Comparison of ENCODE assay signal across 26 cellular contexts in the genomic region with DNA sequence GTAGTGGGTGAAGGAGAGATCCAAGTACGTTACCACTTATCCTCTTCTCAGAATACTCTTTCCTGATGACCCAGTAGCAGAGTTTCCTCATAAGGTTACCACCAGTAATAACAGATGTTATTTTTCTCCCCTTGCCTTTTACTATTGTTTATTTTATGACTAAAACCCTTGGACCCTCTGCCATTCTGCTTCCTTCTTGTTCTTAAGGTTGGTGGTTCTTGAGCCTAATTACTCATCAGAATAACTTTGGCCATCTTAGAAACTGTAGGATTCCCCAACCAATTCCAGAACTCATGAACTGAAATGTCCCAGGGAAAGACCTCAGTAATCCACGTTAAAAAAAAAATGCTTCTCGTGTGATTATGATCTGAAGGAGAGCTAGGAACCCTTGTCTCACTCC.
A peak's percentile ranks its signal among the peaks of the same experiment; 100 is the strongest.
DNase-seq lines count a peak whose midpoint lies in the region; FAIRE-seq and TF ChIP-seq lines count a peak whose summit lies in the region.
"Had no signal": no experiment of that assay in that cellular context is flagged by ENCODE, and none has a peak within 500 bp of the region (broad histone marks: within the 10 kb centered on the region; RNA-seq: fewer than 3 reads in every experiment).

No MANE protein-coding gene starts in this region.

- no peaks in the 10 kb centered on the region for H3K9me3 ChIP-seq in astrocyte (ENCODE audit: insufficient read depth, low read depth, low read length)
- no peaks in the 10 kb centered on the region for H3K9me3 ChIP-seq in thyroid gland
- H3K9me3 ChIP-seq in hepatocyte (ENCODE audit: low read depth): no peaks in the 10 kb centered on the region
- H3K9me3 ChIP-seq: BLaER1, MG63, SJCRH30 had no signal

- no peaks in the 10 kb centered on the region for H3K36me3 Mint-ChIP-seq in astrocyte (ENCODE audit: low read depth, unreplicated experiment)

- H2AFZ ChIP-seq in astrocyte (ENCODE audit: low read depth, low read length) (no peak overlapping the region), hepatocyte (no peak overlapping the region)

- no peaks in the 10 kb centered on the region for H4K20me1 ChIP-seq in astrocyte (ENCODE audit: insufficient read depth, low read length)
- no peaks in the 10 kb centered on the region for H4K20me1 ChIP-seq in hepatocyte (ENCODE audit: insufficient read depth, poor library complexity, severe bottlenecking)
- H4K20me1 ChIP-seq: BLaER1 had no signal

- no peak overlapping the region for H3K4me3 Mint-ChIP-seq in astrocyte (ENCODE audit: unreplicated experiment)
- H3K4me3 Mint-ChIP-seq: CD4-positive, alpha-beta T cell had no signal

- no peak overlapping the region for H3K9ac ChIP-seq in astrocyte (ENCODE audit: low read length)
- H3K9ac ChIP-seq: BLaER1 had no signal

- H3K9me2 ChIP-seq in hepatocyte (replicated peaks; ENCODE audit: insufficient read depth): no peaks in the 10 kb centered on the region

- no peak overlapping the region for H3K27ac ChIP-seq in astrocyte (ENCODE audit: low read depth, low read length)
- no peak overlapping the region for H3K27ac ChIP-seq in thyroid gland
- no peak overlapping the region for H3K27ac ChIP-seq in hepatocyte
- H3K27ac ChIP-seq: BLaER1, HL-60, SJCRH30 had no signal

- intact Hi-C loops in thyroid gland (cut with DNase I): no loop called here

- H3K4me1 ChIP-seq in astrocyte (ENCODE audit: insufficient read depth, low read length): no peaks in the 10 kb centered on the region
- H3K4me1 ChIP-seq in thyroid gland: no peaks in the 10 kb centered on the region
- no peaks in the 10 kb centered on the region for H3K4me1 ChIP-seq in hepatocyte (ENCODE audit: insufficient read depth)
- H3K4me1 ChIP-seq: BLaER1, SJCRH30 had no signal

- H3K27ac Mint-ChIP-seq in astrocyte (ENCODE audit: unreplicated experiment): no peak overlapping the region
- H3K27ac Mint-ChIP-seq: CD4-positive, alpha-beta T cell had no signal

- peak; percentile 28 for DNase-seq in Daoy (ENCODE audit: low read depth)
- DNase-seq in astrocyte (ENCODE audit: low read depth): peak; percentile 30
- DNase-seq in kidney epithelial cell (ENCODE audit: low read depth): peak; percentile 39
- peak; percentile 85 for DNase-seq in renal cortical epithelial cell (ENCODE audit: low read depth)
- DNase-seq in DMS153 treated with DMSO at 0.1 percent for 48 hours (lab: John Stamatoyannopoulos, UW; ENCODE audit: unreplicated experiment): no peak
- no peak for DNase-seq in thyroid gland
- no peak for DNase-seq in hepatocyte (ENCODE audit: low spot score)
- DNase-seq: CD4-positive, alpha-beta T cell; DMS79; GF-D8; HCEC 1CT; Kasumi-1; MG63; NCI-H1105 treated with DMSO at 0.1 percent for 48 hours; NCI-H146; NCI-H1930; NCI-H2107; NCI-H524; NCI-H774 had no signal

- no peaks in the 10 kb centered on the region for H3K9me3 Mint-ChIP-seq in astrocyte (ENCODE audit: unreplicated experiment)
- H3K9me3 Mint-ChIP-seq: CD4-positive, alpha-beta T cell had no signal

- TF ChIP-seq POLR2A in thyroid gland (IDR thresholded peaks at IDR 0.05): no peak

- no peaks in the 10 kb centered on the region for H3K36me3 ChIP-seq in astrocyte (ENCODE audit: insufficient read depth, low read length)
- H3K36me3 ChIP-seq in kidney epithelial cell (ENCODE audit: control insufficient read depth, insufficient read depth, low read length): no peaks in the 10 kb centered on the region
- H3K36me3 ChIP-seq in thyroid gland: no peaks in the 10 kb centered on the region
- H3K36me3 ChIP-seq in hepatocyte (replicated peaks; ENCODE audit: insufficient read depth, low read depth): no peaks in the 10 kb centered on the region
- H3K36me3 ChIP-seq: BLaER1, MG63, SJCRH30 had no signal

- H3K27me3 Mint-ChIP-seq in astrocyte (ENCODE audit: low read depth, unreplicated experiment): no peaks in the 10 kb centered on the region
- H3K27me3 Mint-ChIP-seq: CD4-positive, alpha-beta T cell had no signal

- H3K4me2 ChIP-seq in astrocyte (ENCODE audit: low read length) (no peak overlapping the region), hepatocyte (no peak overlapping the region)
- H3K4me2 ChIP-seq: BLaER1 had no signal

- no peaks in the 10 kb centered on the region for H3K27me3 ChIP-seq in astrocyte (ENCODE audit: insufficient read depth, low read length)
- no peaks in the 10 kb centered on the region for H3K27me3 ChIP-seq in kidney epithelial cell (ENCODE audit: control insufficient read depth, insufficient read depth, low read length)
- H3K27me3 ChIP-seq in thyroid gland: no peaks in the 10 kb centered on the region
- H3K27me3 ChIP-seq in hepatocyte: no peaks in the 10 kb centered on the region
- H3K27me3 ChIP-seq: BLaER1, MG63, SJCRH30 had no signal

- TF ChIP-seq CTCF in astrocyte (IDR thresholded peaks at IDR 0.05; ENCODE audit: insufficient read depth, low read depth, low read length): no peak
- TF ChIP-seq CTCF in kidney epithelial cell (IDR thresholded peaks at IDR 0.05; ENCODE audit: insufficient read depth, low read length, poor library complexity, severe bottlenecking): no peak
- TF ChIP-seq CTCF in thyroid gland (IDR thresholded peaks at IDR 0.05): no peak
- TF ChIP-seq CTCF in hepatocyte (IDR thresholded peaks at IDR 0.05; ENCODE audit: poor library complexity): no peak

- no peak for FAIRE-seq in astrocyte (lab: Jason Lieb, UNC)
- FAIRE-seq: A204.1, GM12891, H1, HepG2 had no signal

- H3K79me2 ChIP-seq in astrocyte (ENCODE audit: insufficient read depth, low read length) (no peaks in the 10 kb centered on the region), hepatocyte (no peaks in the 10 kb centered on the region)

- no peak overlapping the region for H3K4me3 ChIP-seq in astrocyte (ENCODE audit: insufficient read depth, low read depth, low read length)
- no peak overlapping the region for H3K4me3 ChIP-seq in kidney epithelial cell (ENCODE audit: low read depth, low read length)
- no peak overlapping the region for H3K4me3 ChIP-seq in thyroid gland (replicated peaks in 1 of 3)
- H3K4me3 ChIP-seq in hepatocyte: no peak overlapping the region
- H3K4me3 ChIP-seq: BLaER1, MG63, SJCRH30 had no signal

- 77 to 82% methylated on average over 3 of the region's 3 CpGs for WGBS in thyroid gland, 2 donors
- WGBS in hepatocyte (ENCODE audit: low lambda C conversion rate, missing lambda C conversion rate): 86% methylated on average over 3 of the region's 3 CpGs

- peaks cover 4% of the 10 kb centered on the region for H3K4me1 Mint-ChIP-seq in astrocyte (ENCODE audit: low read depth, unreplicated experiment)

Comparison
In these comparisons a context has a peak if more than half of its experiments do, and no peak if none do; other contexts are left out.
1. DNase-seq: peak in Daoy (single experiment), astrocyte (single experiment), kidney epithelial cell (single experiment) and renal cortical epithelial cell (single experiment); none in DMS153 treated with DMSO at 0.1 percent for 48 hours (single experiment), thyroid gland (0 of 2) and hepatocyte (single experiment).